ENCODE assay signal across 8 cellular contexts in genomic region chr2:97589598-97590510, GRCh38. TPM values are rescaled to one million over a fixed set of nuclear protein-coding genes. Genes with fewer than 3 reads are reported as not detected.
DNase-seq lines count a peak whose midpoint lies in the region; ATAC-seq and TF ChIP-seq lines count a peak whose summit lies in the region.
"Not testable (repeated sequence)": the region's sequence is repeated elsewhere in the genome, so short reads cannot be mapped to it uniquely, and the experiment has no call there.

Gene ANKRD36B (minus strand): TSS chr2:97589877. CDS start chr2:97589685, 192 bp downstream.

- DNase-seq in ACHN (peak; percentile 84), RWPE2 (ENCODE audit: low spot score) (peak; percentile 32)
- DNase-seq in activated effector memory CD4-positive, alpha-beta T cell treated with Interleukin-2 at 50 U/mL for 16 hours: peak; percentile 71
- DNase-seq in esophagus squamous epithelium (lab: John Stamatoyannopoulos, UW); mesenteric fat pad (ENCODE audit: low spot score): not testable (repeated sequence)
- DNase-seq in stimulated activated CD4-positive, alpha-beta T cell treated with anti-CD3 and anti-CD28 coated beads, Interleukin-4, amount 100 ng/mL, for 1 hour: peak; percentile 67

- intact Hi-C loops in esophagus squamous epithelium (cut with DNase I): loop anchor here (10.0 kb wide), 1 partner anchor 105 kb away; no protein-coding TSS in a partner anchor

- not testable (repeated sequence) for H3K9me3 ChIP-seq in RWPE2 (ENCODE audit: severe bottlenecking); esophagus squamous epithelium

- not testable (repeated sequence) for H3K4me1 ChIP-seq in RWPE2 (ENCODE audit: insufficient read depth, poor library complexity, severe bottlenecking); esophagus squamous epithelium

- H3K27ac ChIP-seq in RWPE2 (ENCODE audit: poor library complexity, severe bottlenecking) (peak within 1 kb of the TSS; percentile 83), esophagus squamous epithelium (peak within 1 kb of the TSS; percentile 89 to 94 (median 92))

- TF ChIP-seq CTCF in RWPE2 (IDR thresholded peaks at IDR 0.05; ENCODE audit: poor library complexity, severe bottlenecking); esophagus squamous epithelium (IDR thresholded peaks at IDR 0.05): not testable (repeated sequence)

- TF ChIP-seq POLR2A in esophagus squamous epithelium (IDR thresholded peaks at IDR 0.05): peak in 2 of 4 donors; percentile 34 to 77

- in situ Hi-C loops in ACHN (cut with HindIII; ENCODE audit: low pct_ligation_motif_present, low pct_unique_long_range_greater_than_20kb, low sequenced_read_pairs): not testable (repeated sequence)

- not testable (repeated sequence) for H3K27me3 ChIP-seq in RWPE2 (ENCODE audit: insufficient read depth, poor library complexity, severe bottlenecking); esophagus squamous epithelium

- ATAC-seq in GM19025 (IDR thresholded peaks at IDR 0.05; ENCODE audit: low read depth, unreplicated experiment): peak; percentile 77
- peak; percentile 43 for ATAC-seq in HG03060 (IDR thresholded peaks at IDR 0.05; ENCODE audit: low read depth, unreplicated experiment)
- ATAC-seq in RWPE2 (ENCODE audit: low read depth): peak; percentile 80

- WGBS in esophagus squamous epithelium, 2 donors: 0% methylated on average over 8 of the region's 90 CpGs; no CpG with 5 or more reads in 1 of the 2 donors

- H3K4me3 ChIP-seq in RWPE2 (ENCODE audit: severe bottlenecking) (peak within 1 kb of the TSS; percentile 42), esophagus squamous epithelium (peak within 1 kb of the TSS; percentile 42 to 70 (median 60))

- not testable (repeated sequence) for H3K36me3 ChIP-seq in RWPE2 (ENCODE audit: low read depth); esophagus squamous epithelium

RNA-seq across cellular contexts. Expression of gene ANKRD36B, which starts in this region (rescaled TPM):
- 10 to 100 TPM in 2 of 4 donors, 1 to 10 TPM in 2; 6.3 to 29.6 (median 9.2) TPM for total RNA-seq in esophagus squamous epithelium
- total RNA-seq in mesenteric fat pad: 16.1 TPM
